Comparison of ENCODE assay signal across 8 cellular contexts in genomic region chr2:9556121-9556869, GRCh38. TPM values are rescaled to one million over a fixed set of nuclear protein-coding genes. Genes with fewer than 3 reads are reported as not detected.
DNase-seq lines count a peak whose midpoint lies in the region; ATAC-seq and TF ChIP-seq lines count a peak whose summit lies in the region.

No MANE protein-coding gene starts in this region.

- H3K4me3 ChIP-seq in RWPE2 (ENCODE audit: severe bottlenecking) = peak overlapping the region; percentile 61
- H3K4me3 ChIP-seq in ectodermal cell (ENCODE audit: insufficient read depth, low read depth, low read length) = peak overlapping the region; percentile 75
- H3K4me3 ChIP-seq in mucosa of stomach (ENCODE audit: low read length) = peak overlapping the region; percentile 71

- 1 to 2% methylated on average over 32 to 35 of the region's 35 CpGs for WGBS in ectodermal cell, 2 experiments

- H3K4me1 ChIP-seq in RWPE2 (ENCODE audit: insufficient read depth, poor library complexity, severe bottlenecking) = peaks cover 35% of the 10 kb centered on the region
- H3K4me1 ChIP-seq in ectodermal cell (ENCODE audit: control insufficient read depth, insufficient read depth, low read length) = peaks cover 4% of the 10 kb centered on the region
- peaks cover 6% of the 10 kb centered on the region for H3K4me1 ChIP-seq in mucosa of stomach (ENCODE audit: control insufficient read depth, insufficient read depth, low read length)

- DNase-seq in Right ventricle myocardium superior (no peak), cardiac septum (ENCODE audit: low spot score) (no peak), RWPE2 (ENCODE audit: low spot score) (peak; percentile 60), NCI-H226 (no peak)

- intact Hi-C loops in Right ventricle myocardium superior (cut with DNase I) (no loop called here), cardiac septum (cut with DNase I) (loop anchor here (5.0 kb wide), 5 partner anchors 51 to 486 kb away; partner anchors contain the start of genes IAH1 and KLF11)

- peak overlapping the region; percentile 94 for H3K9ac ChIP-seq in mucosa of stomach (ENCODE audit: low read length)

- peaks cover 4% of the 10 kb centered on the region; the same call in 1 of the 2 replicates for H3K36me3 ChIP-seq in RWPE2 (ENCODE audit: low read depth)
- no peaks in the 10 kb centered on the region for H3K36me3 ChIP-seq in ectodermal cell (ENCODE audit: control insufficient read depth, insufficient read depth, low read length)
- no peaks in the 10 kb centered on the region for H3K36me3 ChIP-seq in mucosa of stomach (ENCODE audit: control insufficient read depth, insufficient read depth, low read length)

- H3K27ac ChIP-seq in RWPE2 (ENCODE audit: poor library complexity, severe bottlenecking) = peak overlapping the region; percentile 83
- peak overlapping the region; percentile 96 for H3K27ac ChIP-seq in ectodermal cell (ENCODE audit: insufficient read depth, low read depth, low read length, poor library complexity, severe bottlenecking)

- H3K27me3 ChIP-seq in RWPE2 (ENCODE audit: insufficient read depth, poor library complexity, severe bottlenecking) = no peaks in the 10 kb centered on the region
- no peaks in the 10 kb centered on the region for H3K27me3 ChIP-seq in ectodermal cell (ENCODE audit: control insufficient read depth, insufficient read depth, low read length, poor library complexity, severe bottlenecking)
- no peaks in the 10 kb centered on the region for H3K27me3 ChIP-seq in mucosa of stomach (ENCODE audit: control insufficient read depth, insufficient read depth, low read length)

- no peak for TF ChIP-seq CTCF in RWPE2 (IDR thresholded peaks at IDR 0.05; ENCODE audit: poor library complexity, severe bottlenecking)

- peak; percentile 63 for ATAC-seq in Right ventricle myocardium superior (ENCODE audit: poor library complexity)
- peak; percentile 22 for ATAC-seq in HG03064 (IDR thresholded peaks at IDR 0.05; ENCODE audit: low read depth, unreplicated experiment)
- peak; percentile 24 for ATAC-seq in RWPE2 (ENCODE audit: low read depth)
- no peak for ATAC-seq in HG03565 (IDR thresholded peaks at IDR 0.05; ENCODE audit: unreplicated experiment)

- H3K9me3 ChIP-seq in RWPE2 (ENCODE audit: severe bottlenecking) (no peaks in the 10 kb centered on the region), ectodermal cell (ENCODE audit: control insufficient read depth, low read length) (no peaks in the 10 kb centered on the region), mucosa of stomach (ENCODE audit: control insufficient read depth, low read length) (no peaks in the 10 kb centered on the region)

RNA-seq across cellular contexts. Expression of gene ADAM17, which starts 0.7 kb away (rescaled TPM):
- total RNA-seq in Right ventricle myocardium superior (12.4 TPM), cardiac septum (18.9 TPM)
- 49.4 TPM for polyA plus RNA-seq in ectodermal cell (2013, experiment 1 of 4)
- 56.7 TPM for polyA plus RNA-seq in ectodermal cell (2013, experiment 2 of 4)
- polyA plus RNA-seq in ectodermal cell (2013, experiment 3 of 4) = 41.7 TPM
- polyA plus RNA-seq in ectodermal cell (2013, experiment 4 of 4) = 45.4 TPM
